20 cellular contexts compared by ENCODE assay signal in genomic region chr3:127136024-127136600, GRCh38. TPM values are rescaled to one million over a fixed set of nuclear protein-coding genes. Genes with fewer than 3 reads are reported as not detected.
DNase-seq lines count a peak whose midpoint lies in the region; ATAC-seq and TF ChIP-seq lines count a peak whose summit lies in the region.
"Had no signal": no experiment of that assay in that cellular context is flagged by ENCODE, and none has a peak within 500 bp of the region (broad histone marks: within the 10 kb centered on the region; RNA-seq: fewer than 3 reads in every experiment).

No MANE protein-coding gene starts in this region.

- H3K9ac ChIP-seq in PC-3 (ENCODE audit: low read length) = no peak overlapping the region
- H3K9ac ChIP-seq in iPS-20b (ENCODE audit: low read depth, low read length) = no peak overlapping the region; the same call in 1 of the 2 replicates
- peak overlapping the region in 2 of 3 donors; percentile 46 to 70 for H3K9ac ChIP-seq in skeletal muscle tissue (ENCODE audit: low read depth in 1 of 3, low read length in 3 of 3)
- H3K9ac ChIP-seq: parathyroid adenoma had no signal

- TF ChIP-seq CTCF in Calu3 (IDR thresholded peaks at IDR 0.05; ENCODE audit: unreplicated experiment) (no peak), PC-3 (conservative IDR thresholded peaks at IDR 0.05; ENCODE audit: low read depth, low read length) (no peak)

- no peaks in the 10 kb centered on the region for H3K9me3 Mint-ChIP-seq in Calu3 (ENCODE audit: low read depth, unreplicated experiment)
- H3K9me3 Mint-ChIP-seq in effector memory CD8-positive, alpha-beta T cell = no peaks in the 10 kb centered on the region
- H3K9me3 Mint-ChIP-seq: activated naive CD8-positive, alpha-beta T cell treated with anti-CD3 and anti-CD28 coated beads for 36 hours; activated T-helper 2 cell treated with anti-CD3 and anti-CD28 coated beads, Interferon-gamma antibody, Interleukin-2, Interleukin-4, amounts not matched to agents 10 μg/mL and 5 μg/mL and 100 μg/mL, durations not matched to agents 14 hours and 24 hours and 36 hours; CD8-positive, alpha-beta memory T cell; endodermal cell; stimulated activated naive B cell treated with anti-CD40 and anti-IgM and Interleukin-4, amounts not matched to agents 10 μg/mL and 1 μg/mL and 100 μg/mL, for 72 hours had no signal

- DNase-seq in Calu3 = no peak
- no peak for DNase-seq in PC-3
- no peak for DNase-seq in NCI-H69 (lab: John Stamatoyannopoulos, UW)
- DNase-seq in effector memory CD8-positive, alpha-beta T cell = no peak
- DNase-seq: CD8-positive, alpha-beta memory T cell; DMS79; H9; NCI-H1105; NCI-H2081 treated with DMSO at 0.1 percent for 48 hours; stimulated activated naive B cell treated with anti-CD40 and anti-IgM and Interleukin-4, amounts not matched to agents 10 μg/mL and 1 μg/mL and 100 μg/mL, for 72 hours had no signal

- H3K4me3 ChIP-seq in PC-3 (ENCODE audit: low read length) (no peak overlapping the region), iPS-20b (ENCODE audit: low read length) (peak overlapping the region; percentile 56; the same call in 1 of the 2 replicates), skeletal muscle tissue (ENCODE audit: low read length in 3 of 3) (peak overlapping the region in 1 of 3 donors; percentile 66)
- H3K4me3 ChIP-seq: lung had no signal

- peaks cover 11% of the 10 kb centered on the region for H3K4me1 Mint-ChIP-seq in Calu3 (ENCODE audit: low read depth, unreplicated experiment)
- H3K4me1 Mint-ChIP-seq in effector memory CD8-positive, alpha-beta T cell (ENCODE audit: low read depth in 2 of 2) = peaks cover 0 to 12% of the 10 kb centered on the region in 2 donors

- H4K20me1 ChIP-seq in PC-3 (ENCODE audit: low read length) = no peaks in the 10 kb centered on the region

- BruUV-seq in Calu3 (replicated peaks; lab: Mats Ljungman, UMichigan) (no TSS peak), PC-3 (replicated peaks; lab: Mats Ljungman, UMichigan) (no TSS peak)

- no peak overlapping the region for H3K27ac Mint-ChIP-seq in Calu3 (ENCODE audit: unreplicated experiment)
- H3K27ac Mint-ChIP-seq in effector memory CD8-positive, alpha-beta T cell = no peak overlapping the region
- H3K27ac Mint-ChIP-seq: activated naive CD8-positive, alpha-beta T cell treated with anti-CD3 and anti-CD28 coated beads for 36 hours; activated T-helper 2 cell treated with anti-CD3 and anti-CD28 coated beads, Interferon-gamma antibody, Interleukin-2, Interleukin-4, amounts not matched to agents 10 μg/mL and 5 μg/mL and 100 μg/mL, durations not matched to agents 14 hours and 24 hours and 36 hours; CD8-positive, alpha-beta memory T cell; endodermal cell; H9 had no signal

- H3K4me2 ChIP-seq in PC-3 (ENCODE audit: low read length) = peak overlapping the region; percentile 61; the same call in 1 of the 2 replicates

- H3K27me3 Mint-ChIP-seq in Calu3 (ENCODE audit: unreplicated experiment) = peaks cover 96% of the 10 kb centered on the region
- H3K27me3 Mint-ChIP-seq in effector memory CD8-positive, alpha-beta T cell = peaks cover 67 to 94% of the 10 kb centered on the region in 2 donors

- H3F3A ChIP-seq in PC-3 (ENCODE audit: low read length, unreplicated experiment) = no peaks in the 10 kb centered on the region

- peak overlapping the region; percentile 13 for H3K4me3 Mint-ChIP-seq in Calu3 (ENCODE audit: low read depth, unreplicated experiment)
- H3K4me3 Mint-ChIP-seq in effector memory CD8-positive, alpha-beta T cell = peak overlapping the region in 1 of 2 donors; percentile 43
- H3K4me3 Mint-ChIP-seq: activated naive CD8-positive, alpha-beta T cell treated with anti-CD3 and anti-CD28 coated beads for 36 hours; CD8-positive, alpha-beta memory T cell had no signal

- H3K4me1 ChIP-seq in PC-3 (ENCODE audit: insufficient read depth, low read length) = no peaks in the 10 kb centered on the region
- peaks cover 9% of the 10 kb centered on the region; the same call in 1 of the 2 replicates for H3K4me1 ChIP-seq in iPS-20b (ENCODE audit: insufficient read depth, low read length)
- peaks cover 37 to 67% (median 51%) of the 10 kb centered on the region in 3 donors for H3K4me1 ChIP-seq in skeletal muscle tissue (ENCODE audit: control insufficient read depth in 3 of 3, insufficient read depth in 3 of 3, low read length in 3 of 3)

- ATAC-seq in PC-3 (no peak), HG03460 (IDR thresholded peaks at IDR 0.05; ENCODE audit: unreplicated experiment) (no peak)
- ATAC-seq in effector memory CD8-positive, alpha-beta T cell (replicated peaks) = no peak

- peaks cover 30% of the 10 kb centered on the region for H3K27me3 ChIP-seq in PC-3 (ENCODE audit: low read length)
- H3K27me3 ChIP-seq in iPS-20b (ENCODE audit: insufficient read depth, low read length) = peaks cover 50% of the 10 kb centered on the region
- H3K27me3 ChIP-seq in skeletal muscle tissue (ENCODE audit: control insufficient read depth in 3 of 3, insufficient read depth in 3 of 3, low read length in 3 of 3) = peaks cover 6 to 28% (median 18%) of the 10 kb centered on the region in 3 donors

- no peaks in the 10 kb centered on the region for H3K9me3 ChIP-seq in PC-3 (ENCODE audit: low read length)
- no peaks in the 10 kb centered on the region for H3K9me3 ChIP-seq in iPS-20b (ENCODE audit: insufficient read depth, low read depth, low read length)
- H3K9me3 ChIP-seq in skeletal muscle tissue (ENCODE audit: control insufficient read depth in 3 of 3, low read length in 3 of 3) = no peaks in the 10 kb centered on the region
- H3K9me3 ChIP-seq: tibial nerve had no signal

- H3K36me3 Mint-ChIP-seq in Calu3 (ENCODE audit: insufficient read depth, unreplicated experiment) = no peaks in the 10 kb centered on the region
- H3K36me3 Mint-ChIP-seq in effector memory CD8-positive, alpha-beta T cell (ENCODE audit: insufficient read depth) = no peaks in the 10 kb centered on the region
- H3K36me3 Mint-ChIP-seq: activated naive CD8-positive, alpha-beta T cell treated with anti-CD3 and anti-CD28 coated beads for 36 hours; CD8-positive, alpha-beta memory T cell; stimulated activated naive B cell treated with anti-CD40 and anti-IgM and Interleukin-4, amounts not matched to agents 10 μg/mL and 1 μg/mL and 100 μg/mL, for 72 hours had no signal

- POLR2A ChIA-PET in PC-3 (lab: Charles Lee; ENCODE audit: unreplicated experiment) = no interaction called here

- no peaks in the 10 kb centered on the region for H3K9me2 ChIP-seq in PC-3 (replicated peaks; ENCODE audit: low read length)

- CTCF ChIA-PET in Calu3 (lab: Charles Lee) (interaction anchor here (0.6 kb wide), 2 partner anchors 18 to 262 kb away, joined by 3 read pairs; no protein-coding TSS in a partner anchor), PC-3 (lab: Charles Lee) (no interaction called here)

- no peak overlapping the region for H2AFZ ChIP-seq in PC-3 (ENCODE audit: low read length)

- no peaks in the 10 kb centered on the region for H3K79me2 ChIP-seq in PC-3 (ENCODE audit: low read length)
- H3K79me2 ChIP-seq: parathyroid adenoma had no signal

- intact Hi-C loops in Calu3 (cut with micrococcal nuclease; ENCODE audit: unreplicated experiment) (no loop called here), PC-3 (cut with micrococcal nuclease) (no loop called here)

- no peak overlapping the region for H3K27ac ChIP-seq in PC-3 (ENCODE audit: low read length)
- no peak overlapping the region for H3K27ac ChIP-seq in iPS-20b (ENCODE audit: low read length)
- H3K27ac ChIP-seq in skeletal muscle tissue (ENCODE audit: low read depth, low read length) = peak overlapping the region; percentile 37
- H3K27ac ChIP-seq: parathyroid adenoma, tibial nerve had no signal

- no peaks in the 10 kb centered on the region for H3K36me3 ChIP-seq in PC-3 (ENCODE audit: low read depth, low read length)
- no peaks in the 10 kb centered on the region for H3K36me3 ChIP-seq in iPS-20b (ENCODE audit: insufficient read depth, low read depth, low read length)
- H3K36me3 ChIP-seq in skeletal muscle tissue (ENCODE audit: control insufficient read depth in 3 of 3, insufficient read depth in 3 of 3, low read length in 3 of 3) = no peaks in the 10 kb centered on the region
- H3K36me3 ChIP-seq: tibial nerve had no signal

RNA-seq across cellular contexts. Expression of gene PRR23E, which starts 56.8 kb away (rescaled TPM):
- total RNA-seq in Calu3 (2022) (not detected in 2 replicates), PC-3 (2014; rRNA removed) (not detected in 2 replicates), skeletal muscle tissue (not detected)
- total RNA-seq: activated naive CD8-positive, alpha-beta T cell treated with anti-CD3 and anti-CD28 coated beads for 36 hours; activated T-helper 2 cell treated with anti-CD3 and anti-CD28 coated beads, Interferon-gamma antibody, Interleukin-2, Interleukin-4, amounts not matched to agents 10 μg/mL and 5 μg/mL and 100 μg/mL, durations not matched to agents 14 hours and 24 hours and 36 hours; CD8-positive, alpha-beta memory T cell; endodermal cell; H9; lung; NCI-H460; tibial nerve had no signal

Comparison
In these comparisons a context has a peak if more than half of its experiments do, and no peak if none do; other contexts are left out.
1. H3K9ac ChIP-seq: peak in skeletal muscle tissue (2 of 3); none in PC-3 (single experiment) and iPS-20b (single experiment).